ENCODE assay signal across 1 cellular context in the genomic region with DNA sequence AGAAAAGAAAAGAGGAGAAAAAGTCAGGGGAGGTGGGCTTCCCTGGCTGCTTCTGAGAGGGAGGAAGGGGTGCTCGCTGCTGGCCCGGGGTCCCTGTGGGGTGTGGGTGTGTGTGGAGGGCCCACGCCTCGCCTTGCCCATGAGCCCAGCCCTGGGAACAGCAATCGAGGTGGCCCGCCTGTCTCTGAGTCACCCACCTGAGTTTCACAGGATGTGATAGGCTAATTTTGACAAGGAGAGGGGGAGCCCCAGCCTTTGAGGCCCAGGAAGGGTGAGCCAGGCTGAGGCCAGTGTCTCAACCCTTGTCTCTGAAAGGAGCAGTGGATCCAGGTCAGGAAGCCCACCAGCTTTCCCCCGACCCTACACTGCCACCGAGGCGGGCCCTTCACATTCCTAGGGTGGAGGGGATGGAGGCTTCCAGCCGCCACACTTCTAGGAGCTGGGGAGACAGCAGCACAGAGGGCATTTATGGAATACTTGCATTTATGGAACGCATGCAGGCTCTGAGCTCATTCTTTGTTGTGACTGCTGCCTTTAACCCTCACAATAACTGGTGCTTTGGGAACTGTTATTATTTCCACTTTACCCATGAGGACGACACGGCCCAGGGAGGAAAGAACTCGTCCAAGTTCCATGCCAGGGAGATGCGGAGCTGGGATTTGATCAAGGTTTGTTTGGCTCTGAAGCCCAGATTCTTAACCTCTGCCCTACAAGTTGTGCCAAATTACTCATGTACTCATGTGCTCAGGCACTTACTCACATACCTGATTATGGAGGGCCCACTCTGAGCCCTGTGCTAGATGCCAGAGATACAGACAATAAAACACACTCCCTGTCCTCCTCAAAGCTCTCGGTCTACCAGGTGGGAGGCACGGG.
A peak's percentile ranks its signal among the peaks of the same experiment; 100 is the strongest.
TF ChIP-seq lines count a peak whose summit lies in the region.

No MANE protein-coding gene starts in this region.

TF ChIP-seq in HEK293, 187 proteins besides CTCF, POLR2A, EP300 and RAD21 (continued from another document):
- TF ChIP-seq, protein P1, sequence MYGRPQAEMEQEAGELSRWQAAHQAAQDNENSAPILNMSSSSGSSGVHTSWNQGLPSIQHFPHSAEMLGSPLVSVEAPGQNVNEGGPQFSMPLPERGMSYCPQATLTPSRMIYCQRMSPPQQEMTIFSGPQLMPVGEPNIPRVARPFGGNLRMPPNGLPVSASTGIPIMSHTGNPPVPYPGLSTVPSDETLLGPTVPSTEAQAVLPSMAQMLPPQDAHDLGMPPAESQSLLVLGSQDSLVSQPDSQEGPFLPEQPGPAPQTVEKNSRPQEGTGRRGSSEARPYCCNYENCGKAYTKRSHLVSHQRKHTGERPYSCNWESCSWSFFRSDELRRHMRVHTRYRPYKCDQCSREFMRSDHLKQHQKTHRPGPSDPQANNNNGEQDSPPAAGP (tag by site-specific recombination; IDR thresholded peaks at IDR 0.05) = 0 out of 2 replicates have a peak, but pooled peaks have one; percentile 7
- no peak for TF ChIP-seq ZNF2 (tag by site-specific recombination; IDR thresholded peaks at IDR 0.05)
- TF ChIP-seq MEIS1 (CRISPR knock-in tag; IDR thresholded peaks at IDR 0.05; ENCODE audit: borderline replicate concordance) = no peak
- TF ChIP-seq ZNF843 (tag by site-specific recombination; IDR thresholded peaks at IDR 0.05) = no peak
- TF ChIP-seq ZBTB21 (tag by site-specific recombination; IDR thresholded peaks at IDR 0.05) = no peak
- no peak for TF ChIP-seq ZNF133 (tag by site-specific recombination; IDR thresholded peaks at IDR 0.05)
- TF ChIP-seq, protein P2, sequence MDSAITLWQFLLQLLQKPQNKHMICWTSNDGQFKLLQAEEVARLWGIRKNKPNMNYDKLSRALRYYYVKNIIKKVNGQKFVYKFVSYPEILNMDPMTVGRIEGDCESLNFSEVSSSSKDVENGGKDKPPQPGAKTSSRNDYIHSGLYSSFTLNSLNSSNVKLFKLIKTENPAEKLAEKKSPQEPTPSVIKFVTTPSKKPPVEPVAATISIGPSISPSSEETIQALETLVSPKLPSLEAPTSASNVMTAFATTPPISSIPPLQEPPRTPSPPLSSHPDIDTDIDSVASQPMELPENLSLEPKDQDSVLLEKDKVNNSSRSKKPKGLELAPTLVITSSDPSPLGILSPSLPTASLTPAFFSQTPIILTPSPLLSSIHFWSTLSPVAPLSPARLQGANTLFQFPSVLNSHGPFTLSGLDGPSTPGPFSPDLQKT (IDR thresholded peaks at IDR 0.05; ENCODE audit: borderline replicate concordance, low read depth, low read length) = no peak
- peak; percentile 79 for TF ChIP-seq ZFHX2 (tag by site-specific recombination; conservative IDR thresholded peaks at IDR 0.05)
- no peak for TF ChIP-seq ZNF837 (tag by site-specific recombination; IDR thresholded peaks at IDR 0.05)
- peak; percentile 60 for TF ChIP-seq EGR2 (tag by site-specific recombination; IDR thresholded peaks at IDR 0.05; ENCODE audit: low read depth)
- TF ChIP-seq ZNF768 (tag by site-specific recombination; IDR thresholded peaks at IDR 0.05) = no peak
- TF ChIP-seq ZFP37 (tag by site-specific recombination; IDR thresholded peaks at IDR 0.05) = no peak
- TF ChIP-seq GLIS1 (tag by site-specific recombination; IDR thresholded peaks at IDR 0.05) = no peak
- no peak for TF ChIP-seq ZNF449 (tag by site-specific recombination; IDR thresholded peaks at IDR 0.05)
- TF ChIP-seq ZNF335 (tag by site-specific recombination; conservative IDR thresholded peaks at IDR 0.05) = 0 out of 2 replicates have a peak, but pooled peaks have one; percentile 25
- TF ChIP-seq, protein P3, sequence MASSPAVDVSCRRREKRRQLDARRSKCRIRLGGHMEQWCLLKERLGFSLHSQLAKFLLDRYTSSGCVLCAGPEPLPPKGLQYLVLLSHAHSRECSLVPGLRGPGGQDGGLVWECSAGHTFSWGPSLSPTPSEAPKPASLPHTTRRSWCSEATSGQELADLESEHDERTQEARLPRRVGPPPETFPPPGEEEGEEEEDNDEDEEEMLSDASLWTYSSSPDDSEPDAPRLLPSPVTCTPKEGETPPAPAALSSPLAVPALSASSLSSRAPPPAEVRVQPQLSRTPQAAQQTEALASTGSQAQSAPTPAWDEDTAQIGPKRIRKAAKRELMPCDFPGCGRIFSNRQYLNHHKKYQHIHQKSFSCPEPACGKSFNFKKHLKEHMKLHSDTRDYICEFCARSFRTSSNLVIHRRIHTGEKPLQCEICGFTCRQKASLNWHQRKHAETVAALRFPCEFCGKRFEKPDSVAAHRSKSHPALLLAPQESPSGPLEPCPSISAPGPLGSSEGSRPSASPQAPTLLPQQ (tag by site-specific recombination; IDR thresholded peaks at IDR 0.05) = peak; percentile 76
- 0 out of 2 replicates have a peak, but pooled peaks have one; percentile 18 for TF ChIP-seq PATZ1 (tag by site-specific recombination; IDR thresholded peaks at IDR 0.05)
- no peak for TF ChIP-seq IKZF3 (tag by site-specific recombination; IDR thresholded peaks at IDR 0.05)
- TF ChIP-seq, protein P4, sequence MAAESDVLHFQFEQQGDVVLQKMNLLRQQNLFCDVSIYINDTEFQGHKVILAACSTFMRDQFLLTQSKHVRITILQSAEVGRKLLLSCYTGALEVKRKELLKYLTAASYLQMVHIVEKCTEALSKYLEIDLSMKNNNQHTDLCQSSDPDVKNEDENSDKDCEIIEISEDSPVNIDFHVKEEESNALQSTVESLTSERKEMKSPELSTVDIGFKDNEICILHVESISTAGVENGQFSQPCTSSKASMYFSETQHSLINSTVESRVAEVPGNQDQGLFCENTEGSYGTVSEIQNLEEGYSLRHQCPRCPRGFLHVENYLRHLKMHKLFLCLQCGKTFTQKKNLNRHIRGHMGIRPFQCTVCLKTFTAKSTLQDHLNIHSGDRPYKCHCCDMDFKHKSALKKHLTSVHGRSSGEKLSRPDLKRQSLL (tag by site-specific recombination; IDR thresholded peaks at IDR 0.05) = no peak
- no peak for TF ChIP-seq ZNF529 (tag by site-specific recombination; IDR thresholded peaks at IDR 0.05; ENCODE audit: insufficient replicate concordance)
- TF ChIP-seq, protein P5, sequence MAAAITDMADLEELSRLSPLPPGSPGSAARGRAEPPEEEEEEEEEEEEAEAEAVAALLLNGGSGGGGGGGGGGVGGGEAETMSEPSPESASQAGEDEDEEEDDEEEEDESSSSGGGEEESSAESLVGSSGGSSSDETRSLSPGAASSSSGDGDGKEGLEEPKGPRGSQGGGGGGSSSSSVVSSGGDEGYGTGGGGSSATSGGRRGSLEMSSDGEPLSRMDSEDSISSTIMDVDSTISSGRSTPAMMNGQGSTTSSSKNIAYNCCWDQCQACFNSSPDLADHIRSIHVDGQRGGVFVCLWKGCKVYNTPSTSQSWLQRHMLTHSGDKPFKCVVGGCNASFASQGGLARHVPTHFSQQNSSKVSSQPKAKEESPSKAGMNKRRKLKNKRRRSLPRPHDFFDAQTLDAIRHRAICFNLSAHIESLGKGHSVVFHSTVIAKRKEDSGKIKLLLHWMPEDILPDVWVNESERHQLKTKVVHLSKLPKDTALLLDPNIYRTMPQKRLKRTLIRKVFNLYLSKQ (tag by site-specific recombination; IDR thresholded peaks at IDR 0.05; ENCODE audit: borderline replicate concordance) = no peak
- TF ChIP-seq ZNF324 (tag by site-specific recombination; IDR thresholded peaks at IDR 0.05) = no peak
- peak; percentile 30; the same call in 1 of the 2 replicates for TF ChIP-seq ZBTB20 (tag by site-specific recombination; IDR thresholded peaks at IDR 0.05)
- peak; percentile 30; the same call in 1 of the 2 replicates for TF ChIP-seq SP2 (tag by site-specific recombination; IDR thresholded peaks at IDR 0.05)
- TF ChIP-seq ZNF121 (tag by site-specific recombination; IDR thresholded peaks at IDR 0.05) = no peak
- no peak for TF ChIP-seq ZNF596 (tag by site-specific recombination; IDR thresholded peaks at IDR 0.05)
- no peak for TF ChIP-seq ZNF670 (tag by site-specific recombination; IDR thresholded peaks at IDR 0.05; ENCODE audit: low read depth)
- TF ChIP-seq ZNF221 (tag by site-specific recombination; IDR thresholded peaks at IDR 0.05; ENCODE audit: borderline replicate concordance) = no peak
- peak; percentile 71; the same call in 1 of the 2 replicates for TF ChIP-seq ZFP69B (tag by site-specific recombination; IDR thresholded peaks at IDR 0.05)
- no peak for TF ChIP-seq HOXC10 (CRISPR knock-in tag; IDR thresholded peaks at IDR 0.05)
- TF ChIP-seq ZNF10 (tag by site-specific recombination; IDR thresholded peaks at IDR 0.05) = peak; percentile 85
- no peak for TF ChIP-seq ZNF555 (tag by site-specific recombination; conservative IDR thresholded peaks at IDR 0.05)
